In genomic region chr12:226401-226800, GRCh38 we compare ENCODE assay signal across 1 cellular context.
TF ChIP-seq lines count a peak whose summit lies in the region.

No MANE protein-coding gene starts in this region.

TF ChIP-seq in K562, 482 proteins besides CTCF, POLR2A, EP300 and RAD21 (continued from another document):
- TF ChIP-seq E4F1 (CRISPR knock-in tag; IDR thresholded peaks at IDR 0.05; ENCODE audit: borderline replicate concordance) = no peak
- no peak for TF ChIP-seq NFIX (CRISPR knock-in tag; IDR thresholded peaks at IDR 0.05; ENCODE audit: low read depth)
- TF ChIP-seq, protein P1, sequence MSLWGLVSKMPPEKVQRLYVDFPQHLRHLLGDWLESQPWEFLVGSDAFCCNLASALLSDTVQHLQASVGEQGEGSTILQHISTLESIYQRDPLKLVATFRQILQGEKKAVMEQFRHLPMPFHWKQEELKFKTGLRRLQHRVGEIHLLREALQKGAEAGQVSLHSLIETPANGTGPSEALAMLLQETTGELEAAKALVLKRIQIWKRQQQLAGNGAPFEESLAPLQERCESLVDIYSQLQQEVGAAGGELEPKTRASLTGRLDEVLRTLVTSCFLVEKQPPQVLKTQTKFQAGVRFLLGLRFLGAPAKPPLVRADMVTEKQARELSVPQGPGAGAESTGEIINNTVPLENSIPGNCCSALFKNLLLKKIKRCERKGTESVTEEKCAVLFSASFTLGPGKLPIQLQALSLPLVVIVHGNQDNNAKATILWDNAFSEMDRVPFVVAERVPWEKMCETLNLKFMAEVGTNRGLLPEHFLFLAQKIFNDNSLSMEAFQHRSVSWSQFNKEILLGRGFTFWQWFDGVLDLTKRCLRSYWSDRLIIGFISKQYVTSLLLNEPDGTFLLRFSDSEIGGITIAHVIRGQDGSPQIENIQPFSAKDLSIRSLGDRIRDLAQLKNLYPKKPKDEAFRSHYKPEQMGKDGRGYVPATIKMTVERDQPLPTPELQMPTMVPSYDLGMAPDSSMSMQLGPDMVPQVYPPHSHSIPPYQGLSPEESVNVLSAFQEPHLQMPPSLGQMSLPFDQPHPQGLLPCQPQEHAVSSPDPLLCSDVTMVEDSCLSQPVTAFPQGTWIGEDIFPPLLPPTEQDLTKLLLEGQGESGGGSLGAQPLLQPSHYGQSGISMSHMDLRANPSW (CRISPR knock-in tag; IDR thresholded peaks at IDR 0.05) = no peak
- TF ChIP-seq CAMTA2 (CRISPR knock-in tag; conservative IDR thresholded peaks at IDR 0.05) = no peak
- no peak for TF ChIP-seq EHMT2 (IDR thresholded peaks at IDR 0.05)
- TF ChIP-seq MTA1 (IDR thresholded peaks at IDR 0.05; ENCODE audit: borderline replicate concordance) = no peak
- no peak for TF ChIP-seq GATA2 (CRISPR knock-in tag; IDR thresholded peaks at IDR 0.05)
- TF ChIP-seq FOXM1 (IDR thresholded peaks at IDR 0.05; ENCODE audit: low read depth) = no peak
- no peak for TF ChIP-seq FOXM1 (CRISPR knock-in tag; IDR thresholded peaks at IDR 0.05; ENCODE audit: low read depth)
- no peak for TF ChIP-seq ZNF431 (CRISPR knock-in tag; IDR thresholded peaks at IDR 0.05)
- no peak for TF ChIP-seq TGIF2 (CRISPR knock-in tag; IDR thresholded peaks at IDR 0.05)
- TF ChIP-seq ARNT (IDR thresholded peaks at IDR 0.05) = no peak
- no peak for TF ChIP-seq KDM2B (CRISPR knock-in tag; IDR thresholded peaks at IDR 0.05)
- TF ChIP-seq CHD7 (IDR thresholded peaks at IDR 0.05; ENCODE audit: low read depth, low read length) = no peak
- TF ChIP-seq SRSF9 (IDR thresholded peaks at IDR 0.05; ENCODE audit: borderline replicate concordance, low read depth, low read length) = no peak
TF ChIP-seq in K562: peak in this region for 0.
